ENCODE assay signal across 8 cellular contexts in the genomic region with DNA sequence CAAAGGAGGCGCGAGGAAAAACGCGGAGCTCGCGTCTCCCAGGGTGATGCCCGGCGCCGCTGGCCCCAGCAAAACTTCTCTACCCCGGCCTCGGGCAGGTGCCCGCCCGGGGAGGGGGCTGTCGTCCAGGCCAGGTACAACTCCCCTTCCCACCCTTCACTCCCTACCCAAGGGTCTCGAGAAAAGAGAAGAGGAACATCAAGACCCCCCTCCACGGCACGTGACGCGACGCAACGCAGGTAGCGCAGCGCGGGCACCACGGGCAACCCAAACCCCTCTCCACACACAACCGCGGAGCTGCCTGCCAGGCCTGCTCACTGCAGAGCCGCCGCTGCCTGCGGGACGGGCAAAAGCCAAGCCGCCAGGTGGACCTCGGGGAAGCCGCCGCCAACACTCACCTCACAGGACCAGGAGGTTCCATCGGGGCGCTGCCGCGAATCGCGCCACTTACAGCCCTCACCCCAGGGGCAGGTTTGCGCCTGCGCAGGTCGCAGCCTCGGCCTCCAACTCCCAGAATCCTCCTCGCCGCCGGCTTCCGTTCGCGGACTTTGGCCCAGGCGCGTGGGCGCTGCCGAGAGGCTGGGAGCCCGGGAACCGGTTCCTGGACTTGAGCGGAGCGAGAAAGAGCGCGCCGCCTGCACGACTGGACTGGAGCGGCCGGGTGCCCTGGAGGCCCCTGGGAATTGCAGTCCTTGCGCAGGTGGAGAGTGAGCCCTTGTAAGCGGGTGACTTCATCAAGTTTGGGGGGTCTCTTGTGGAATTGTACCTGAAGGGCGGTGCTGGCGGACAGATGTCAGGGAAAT. TPM values are rescaled to one million over a fixed set of nuclear protein-coding genes. Genes with fewer than 3 reads are reported as not detected.
DNase-seq lines count a peak whose midpoint lies in the region; ATAC-seq and TF ChIP-seq lines count a peak whose summit lies in the region.

A gene (minus strand): TSS at position 477 of the 803 bp plus-strand sequence. CDS start 56 bp downstream, at position 421.

- H4K20me1 ChIP-seq in GM23248 (ENCODE audit: insufficient read depth): no peaks in the 10 kb centered on the region

- peaks cover 30% of the 10 kb centered on the region for H3K36me3 Mint-ChIP-seq in natural killer cell treated with Interleukin-12 subunit alpha and Interleukin-12 subunit beta and Interleukin-15 and Interleukin-18, amount 100 ng/mL, for 72 hours

- H3K4me1 Mint-ChIP-seq in natural killer cell treated with Interleukin-12 subunit alpha and Interleukin-12 subunit beta and Interleukin-15 and Interleukin-18, amount 100 ng/mL, for 72 hours (ENCODE audit: low read depth in 2 of 2): peaks cover 15 to 25% of the 10 kb centered on the region in 2 donors

- peaks cover 10% of the 10 kb centered on the region for H3K27me3 ChIP-seq in GM23248 (replicated peaks; ENCODE audit: insufficient read depth)

- 0 out of 2 replicates have a peak, but pooled peaks cover 7% of the 10 kb centered on the region for H3K79me2 ChIP-seq in GM23248 (ENCODE audit: insufficient read depth)

- peak within 1 kb of the TSS; percentile 88 for H3K4me2 ChIP-seq in GM23248 (ENCODE audit: unreplicated experiment)

- peak within 1 kb of the TSS; percentile 38 to 69 for H3K27ac Mint-ChIP-seq in natural killer cell treated with Interleukin-12 subunit alpha and Interleukin-12 subunit beta and Interleukin-15 and Interleukin-18, amount 100 ng/mL, for 72 hours

- H3K27me3 Mint-ChIP-seq in natural killer cell treated with Interleukin-12 subunit alpha and Interleukin-12 subunit beta and Interleukin-15 and Interleukin-18, amount 100 ng/mL, for 72 hours: peaks cover 4 to 14% of the 10 kb centered on the region in 2 donors

- H3K4me3 ChIP-seq in GM23248 (peak within 1 kb of the TSS; percentile 93), fibroblast of pulmonary artery (replicated peaks; ENCODE audit: low read depth, low read length) (peak within 1 kb of the TSS; percentile 87)

- H3K27ac ChIP-seq in GM23248: peak within 1 kb of the TSS; percentile 42
- H3K27ac ChIP-seq in RWPE1: peak within 1 kb of the TSS; percentile 76

- no peaks in the 10 kb centered on the region for H3K9me2 ChIP-seq in GM23248 (ENCODE audit: insufficient read depth)

- in situ Hi-C loops in GM23248 (cut with MboI): no loop called here

- TF ChIP-seq CTCF in RWPE1 (conservative IDR thresholded peaks at IDR 0.05; ENCODE audit: low read depth): no peak
- no peak for TF ChIP-seq CTCF in fibroblast of pulmonary artery (IDR thresholded peaks at IDR 0.05; ENCODE audit: low read length, missing control alignments)

- 0 out of 2 replicates have a peak, but pooled peaks cover under 1% of the 10 kb centered on the region for H3K36me3 ChIP-seq in GM23248 (ENCODE audit: low read depth)

- no peaks in the 10 kb centered on the region for H3K9me3 Mint-ChIP-seq in natural killer cell treated with Interleukin-12 subunit alpha and Interleukin-12 subunit beta and Interleukin-15 and Interleukin-18, amount 100 ng/mL, for 72 hours

- peak within 1 kb of the TSS; percentile 84 for H3K4me3 Mint-ChIP-seq in natural killer cell treated with Interleukin-12 subunit alpha and Interleukin-12 subunit beta and Interleukin-15 and Interleukin-18, amount 100 ng/mL, for 72 hours

- H3K4me1 ChIP-seq in GM23248 (ENCODE audit: insufficient read depth): no peaks in the 10 kb centered on the region

- POLR2A ChIA-PET in RWPE1 (lab: Yijun Ruan, JAX; ENCODE audit: low non-redundant PET): interaction anchor here (0.8 kb wide), 1 partner anchor 19 kb away, joined by 4 read pairs; no protein-coding TSS in a partner anchor

- 1 to 2% methylated on average over 69 of the region's 69 CpGs for WGBS in GM23248 (ENCODE audit: low coverage in 1 of 2, low lambda C conversion rate in 2 of 2, missing lambda C conversion rate in 2 of 2), 2 experiments

- H2AFZ ChIP-seq in GM23248: peak within 1 kb of the TSS; percentile 97

- H3K9me3 ChIP-seq in GM23248 (ENCODE audit: low read depth): no peaks in the 10 kb centered on the region

- peak within 1 kb of the TSS; percentile 73 for H3K9ac ChIP-seq in GM23248

- peak; percentile 96 for DNase-seq in DMS79 (lab: John Stamatoyannopoulos, UW)
- peak; percentile 97 for DNase-seq in GM23248
- peak; percentile 97 for DNase-seq in LoVo (ENCODE audit: low spot score)
- DNase-seq in RWPE1 (ENCODE audit: low spot score): peak; percentile 96
- peak; percentile 85 for DNase-seq in activated T-helper 9 cell treated with anti-CD3 and anti-CD28 coated beads, Interleukin-2, amount 50 U/mL, for 16 hours (ENCODE audit: low read depth)
- peak; percentile 94 for DNase-seq in fibroblast of pulmonary artery (ENCODE audit: low read depth)
- DNase-seq in natural killer cell treated with Interleukin-12 subunit alpha and Interleukin-12 subunit beta and Interleukin-15 and Interleukin-18, amount 100 ng/mL, for 72 hours (ENCODE audit: low spot score): peak; percentile 95
- DNase-seq in stimulated activated naive CD4-positive, alpha-beta T cell treated with Interleukin-2 at 50 U/mL for 16 hours (lab: John Stamatoyannopoulos, UW): peak; percentile 88

- peak; percentile 96 to 97 for ATAC-seq in natural killer cell treated with Interleukin-12 subunit alpha and Interleukin-12 subunit beta and Interleukin-15 and Interleukin-18, amount 100 ng/mL, for 72 hours

- CTCF ChIA-PET in RWPE1 (lab: Yijun Ruan, JAX): interaction anchor here (0.6 to 0.8 kb wide), 5 partner anchors 39 to 1934 kb away, joined by 3 to 4 read pairs (median 3); no protein-coding TSS in a partner anchor

- no peaks in the 10 kb centered on the region for H3F3A ChIP-seq in GM23248 (ENCODE audit: insufficient read depth)

RNA-seq across cellular contexts. Expression of the gene that starts here (rescaled TPM):
- total RNA-seq in GM23248 (2014; rRNA removed; shearing (Covaris generic)): 5.2 and 6.1 TPM in 2 replicates
- 3.8 and 5.2 TPM in 2 replicates for polyA plus RNA-seq in GM23248 (2016; fragmentation: Nextera tagmentation; extraction: Ambion mirVana)
- 10 to 100 TPM; 14.0 to 15.1 TPM for total RNA-seq in natural killer cell treated with Interleukin-12 subunit alpha and Interleukin-12 subunit beta and Interleukin-15 and Interleukin-18, amount 100 ng/mL, for 72 hours

Comparison
In these comparisons a context has a peak if more than half of its experiments do, and no peak if none do; other contexts are left out.
1. Peak in every context shown above with its lines: DNase-seq, ATAC-seq, H3K4me3 ChIP-seq and H3K27ac ChIP-seq.